ENCODE assay signal across 8 cellular contexts in genomic region chr14:89040438-89041244, GRCh38.
DNase-seq lines count a peak whose midpoint lies in the region; FAIRE-seq and TF ChIP-seq lines count a peak whose summit lies in the region.

No MANE protein-coding gene starts in this region.

- no TSS peak for BruUV-seq in endothelial cell of umbilical vein (replicated peaks; lab: Mats Ljungman, UMichigan)

- H3K4me1 ChIP-seq in NT2/D1 (ENCODE audit: insufficient read depth, insufficient read length) (no peaks in the 10 kb centered on the region), endothelial cell of umbilical vein (ENCODE audit: control insufficient read depth, extremely low read depth, insufficient read depth, low read length) (peaks cover 9% of the 10 kb centered on the region)

- H3K9ac ChIP-seq in NT2/D1 (ENCODE audit: insufficient read length, low read depth) (peak overlapping the region; percentile 57), endothelial cell of umbilical vein (replicated peaks; ENCODE audit: extremely low read depth, insufficient read depth, low read length) (peak overlapping the region; percentile 61)

- TF ChIP-seq POLR2A in endothelial cell of umbilical vein (IDR thresholded peaks at IDR 0.05; ENCODE audit: low read depth, low read length), result no peak

- POLR2A ChIA-PET in endothelial cell of umbilical vein (lab: Charles Lee), result no interaction called here

- H3K4me3 ChIP-seq in NT2/D1 (ENCODE audit: insufficient read length, low read depth) (peak overlapping the region; percentile 24), endothelial cell of umbilical vein (replicated peaks in 1 of 3; ENCODE audit: insufficient read depth in 1 of 3, low read depth in 1 of 3, low read length in 3 of 3) (peak overlapping the region in 2 of 3 experiments; percentile 34 to 49)

- H3K9me3 ChIP-seq in NT2/D1 (ENCODE audit: insufficient read depth, low read length) (peaks cover 12% of the 10 kb centered on the region; the same call in 1 of the 2 replicates), endothelial cell of umbilical vein (replicated peaks; ENCODE audit: control insufficient read depth, insufficient read depth, low read length) (no peaks in the 10 kb centered on the region)

- intact Hi-C loops in endothelial cell of umbilical vein (cut with micrococcal nuclease), result loop anchor here (1.0 to 10.0 kb wide), 14 partner anchors 96 to 1197 kb away; partner anchors contain the start of gene EFCAB11

- peak overlapping the region; percentile 57 for H3K4me2 ChIP-seq in endothelial cell of umbilical vein (ENCODE audit: insufficient read depth, low read length)

- DNase-seq in AML-193 (lab: John Stamatoyannopoulos, UW) (peak; percentile 49 to 70), GM19240 (ENCODE audit: insufficient read length, low spot score) (peak; percentile 51), HTR-8/SVneo (ENCODE audit: insufficient read length, low spot score) (peak; percentile 76), NT2/D1 (ENCODE audit: low read depth, low spot score) (peak; percentile 59), activated T-cell treated with anti-CD3 and anti-CD28 coated beads for 1 hour (ENCODE audit: low read depth) (peak; percentile 81), endothelial cell of umbilical vein (ENCODE audit: low read depth, low spot score) (peak; percentile 88), middle frontal gyrus (ENCODE audit: extremely low spot score, low spot score) (peak; percentile 83)
- peak; percentile 60 to 61 for DNase-seq in stimulated activated CD8-positive, alpha-beta memory T cell treated with anti-CD3 and anti-CD28 coated beads, Interleukin-2, amount 100 ng/mL, for 1 hour (ENCODE audit: low read depth in 2 of 2)

- no peaks in the 10 kb centered on the region for H3K79me2 ChIP-seq in endothelial cell of umbilical vein (ENCODE audit: control insufficient read depth, insufficient read depth, low read length)

- dilution Hi-C loops in endothelial cell of umbilical vein (cut with MboI; ENCODE audit: extremely low pct_ligation_motif_present, low sequenced_read_pairs), result no loop called here

- H3K9me1 ChIP-seq in endothelial cell of umbilical vein (replicated peaks; ENCODE audit: control insufficient read depth, extremely low read depth, insufficient read depth, low read length), result no peaks in the 10 kb centered on the region

- H4K20me1 ChIP-seq in endothelial cell of umbilical vein (replicated peaks; ENCODE audit: control insufficient read depth, extremely low read depth, insufficient read depth, low read length), result no peaks in the 10 kb centered on the region

- FAIRE-seq in HTR-8/SVneo (lab: Jason Lieb, UNC) (peak; percentile 69), endothelial cell of umbilical vein (lab: Jason Lieb, UNC) (peak; percentile 98)

- CTCF ChIA-PET in endothelial cell of umbilical vein (lab: Charles Lee), result interaction anchor here (0.7 to 3.9 kb wide), 57 partner anchors 9 to 1195 kb away, joined by 3 to 49 read pairs (median 4); partner anchors contain the start of gene TDP1

- H3K36me3 ChIP-seq in NT2/D1 (ENCODE audit: insufficient read depth, insufficient read length, low read length) (no peaks in the 10 kb centered on the region), endothelial cell of umbilical vein (ENCODE audit: control insufficient read depth in 2 of 2, extremely low read depth in 1 of 2, insufficient read depth in 2 of 2, low read length in 2 of 2) (no peaks in the 10 kb centered on the region)

- peaks cover 7% of the 10 kb centered on the region for H3K27me3 ChIP-seq in NT2/D1 (ENCODE audit: insufficient read depth, insufficient read length)
- H3K27me3 ChIP-seq in endothelial cell of umbilical vein (ENCODE audit: control insufficient read depth in 2 of 2, insufficient read depth in 2 of 2, low read length in 2 of 2), result peaks cover 0 to 9% of the 10 kb centered on the region in 2 experiments

- peak overlapping the region; percentile 86 for H2AFZ ChIP-seq in endothelial cell of umbilical vein (ENCODE audit: low read depth, low read length)

- H3K27ac ChIP-seq in endothelial cell of umbilical vein (ENCODE audit: insufficient read depth, low read depth, low read length), result peak overlapping the region; percentile 83

- peak; percentile 96 to 99 for TF ChIP-seq CTCF in endothelial cell of umbilical vein (IDR thresholded peaks at IDR 0.05; ENCODE audit: extremely low read depth in 1 of 2, insufficient read depth in 1 of 2, low read depth in 1 of 2, low read length in 2 of 2)

TF ChIP-seq in endothelial cell of umbilical vein, 7 proteins besides CTCF, POLR2A, EP300 and RAD21:
- TF ChIP-seq JUN (IDR thresholded peaks at IDR 0.05; ENCODE audit: borderline replicate concordance, insufficient read depth, insufficient read length, low read depth) (no peak), MYC (IDR thresholded peaks at IDR 0.05; ENCODE audit: low read depth, low read length) (no peak), GATA2 (IDR thresholded peaks at IDR 0.05; ENCODE audit: insufficient read depth, insufficient read length, low read depth, low read length) (no peak), POLR2AphosphoS5 (IDR thresholded peaks at IDR 0.05; ENCODE audit: insufficient read depth, low read depth, low read length) (peak; percentile 53), FOS (IDR thresholded peaks at IDR 0.05; ENCODE audit: borderline replicate concordance, insufficient read depth, low read length) (peak; percentile 70), EZH2 (IDR thresholded peaks at IDR 0.05; ENCODE audit: borderline replicate concordance, low read depth, low read length, severe bottlenecking) (no peak)
- TF ChIP-seq, protein P1, sequence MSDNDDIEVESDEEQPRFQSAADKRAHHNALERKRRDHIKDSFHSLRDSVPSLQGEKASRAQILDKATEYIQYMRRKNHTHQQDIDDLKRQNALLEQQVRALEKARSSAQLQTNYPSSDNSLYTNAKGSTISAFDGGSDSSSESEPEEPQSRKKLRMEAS (IDR thresholded peaks at IDR 0.05; ENCODE audit: insufficient read depth, insufficient read length), result no peak

Comparison
In these comparisons a context has a peak if more than half of its experiments do, and no peak if none do; other contexts are left out.
1. Peak in every context shown above with its lines: DNase-seq, H3K4me3 ChIP-seq and H3K27ac ChIP-seq.